In genomic region chr7:120792091-120792860, GRCh38 we compare ENCODE assay signal across 8 cellular contexts.
DNase-seq lines count a peak whose midpoint lies in the region; TF ChIP-seq lines count a peak whose summit lies in the region.

No MANE protein-coding gene starts in this region.

- POLR2A ChIA-PET in MCF 10A (lab: Yijun Ruan, JAX): no interaction called here

- H3K4me1 Mint-ChIP-seq in HFFc6 (ENCODE audit: low read depth): peaks cover 6% of the 10 kb centered on the region
- peaks cover 11% of the 10 kb centered on the region for H3K4me1 Mint-ChIP-seq in MCF 10A (ENCODE audit: insufficient read depth, unreplicated experiment)

- no peaks in the 10 kb centered on the region for H3K9me3 Mint-ChIP-seq in HFFc6
- no peaks in the 10 kb centered on the region for H3K9me3 Mint-ChIP-seq in MCF 10A (ENCODE audit: unreplicated experiment)

- CTCF ChIA-PET in MCF 10A (lab: Yijun Ruan, JAX): interaction anchor here (0.5 to 8.0 kb wide), 42 partner anchors 9 to 1935 kb away, joined by 3 to 112 read pairs (median 4); partner anchors contain the start of gene ING3

- H3K36me3 Mint-ChIP-seq in HFFc6 (ENCODE audit: low read depth) (no peaks in the 10 kb centered on the region), MCF 10A (ENCODE audit: insufficient read depth, unreplicated experiment) (no peaks in the 10 kb centered on the region)

- no peak overlapping the region for H3K27ac Mint-ChIP-seq in HFFc6
- no peak overlapping the region for H3K27ac Mint-ChIP-seq in MCF 10A (ENCODE audit: low read depth, unreplicated experiment)

- H3K27me3 Mint-ChIP-seq in HFFc6 (ENCODE audit: insufficient read depth) (peaks cover 2% of the 10 kb centered on the region), MCF 10A (ENCODE audit: insufficient read depth, unreplicated experiment) (peaks cover 27% of the 10 kb centered on the region)

- intact Hi-C loops in MCF 10A (cut with micrococcal nuclease): loop anchor here (2.0 to 10.0 kb wide), 4 partner anchors 65 to 1203 kb away; no protein-coding TSS in a partner anchor

- H3K4me3 Mint-ChIP-seq in HFFc6: no peak overlapping the region
- no peak overlapping the region for H3K4me3 Mint-ChIP-seq in MCF 10A (ENCODE audit: unreplicated experiment)

- no TSS peak for BruUV-seq in MCF 10A (replicated peaks; lab: Mats Ljungman, UMichigan)

- TF ChIP-seq CTCF in HFFc6 (IDR thresholded peaks at IDR 0.05) (peak; percentile 93), MCF 10A (IDR thresholded peaks at IDR 0.05; ENCODE audit: unreplicated experiment) (peak; percentile 84)

- DNase-seq in NCI-H510A treated with DMSO at 0.1 percent for 48 hours (lab: John Stamatoyannopoulos, UW): peak; percentile 60
- no peak for DNase-seq in NCI-H510A (lab: John Stamatoyannopoulos, UW)
- peak; percentile 54 for DNase-seq in HFFc6
- peak; percentile 14 for DNase-seq in MV-4-11 (lab: John Stamatoyannopoulos, UW)
- DNase-seq in UCSD-AML1 (lab: John Stamatoyannopoulos, UW; ENCODE audit: unreplicated experiment): peak; percentile 31
- DNase-seq in MCF 10A (ENCODE audit: unreplicated experiment): peak; percentile 76
- DNase-seq in iris pigment epithelial cell (ENCODE audit: low read depth): peak; percentile 66
- DNase-seq in stimulated activated CD4-positive, alpha-beta T cell treated with anti-CD3 and anti-CD28 coated beads, Interleukin-1b, Interleukin-23, amount 100 ng/mL, for 24 hours (ENCODE audit: low read depth in 4 of 4, low spot score in 1 of 4): peak; percentile 33 to 48 (median 36)
